Comparison of ENCODE assay signal across 8 cellular contexts in the genomic region with DNA sequence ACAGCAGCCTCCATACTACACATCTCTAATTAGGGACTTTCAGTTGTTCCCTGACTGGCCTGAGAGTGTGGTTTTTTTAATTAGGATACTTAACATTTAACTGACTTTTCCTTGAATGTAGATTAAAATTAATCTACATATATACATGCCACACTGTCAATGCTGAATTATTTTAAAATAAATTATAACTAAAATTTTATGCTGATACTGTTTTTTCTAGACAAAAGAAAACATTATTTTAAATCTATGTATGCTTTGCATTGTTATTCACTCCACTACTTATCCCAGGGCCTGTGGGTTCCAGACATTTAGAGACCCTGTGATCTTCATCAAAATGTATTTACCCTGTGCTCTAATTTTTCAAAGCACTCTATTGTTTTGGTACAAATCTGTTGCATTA.
"Had no signal": no experiment of that assay in that cellular context is flagged by ENCODE, and none has a peak within 500 bp of the region (broad histone marks: within the 10 kb centered on the region; RNA-seq: fewer than 3 reads in every experiment).

No MANE protein-coding gene starts in this region.

- DNase-seq: GDM1, GF-D8 had no signal

- H3K4me3 ChIP-seq: GM12878 had no signal

- FAIRE-seq: G401.6, GM12878, GM12891, GM12892, GM18507, GM19239 had no signal

- ATAC-seq: GM12878 had no signal
